ENCODE assay signal across 1 cellular context in genomic region chr14:100522616-100523021, GRCh38.
TF ChIP-seq lines count a peak whose summit lies in the region.

No MANE protein-coding gene starts in this region.

TF ChIP-seq in HEK293, 187 proteins besides CTCF, POLR2A, EP300 and RAD21 (continued from another document):
- TF ChIP-seq ZNF629 (tag by site-specific recombination; IDR thresholded peaks at IDR 0.05) (no peak), ZNF335 (tag by site-specific recombination; conservative IDR thresholded peaks at IDR 0.05) (peak; percentile 54; the same call in 1 of the 2 replicates), MZF1 (tag by site-specific recombination; IDR thresholded peaks at IDR 0.05; ENCODE audit: borderline replicate concordance) (no peak), ZIC2 (tag by site-specific recombination; IDR thresholded peaks at IDR 0.05) (peak; percentile 80), ZNF146 (tag by site-specific recombination; IDR thresholded peaks at IDR 0.05) (no peak), ZNF548 (tag by site-specific recombination; IDR thresholded peaks at IDR 0.05) (no peak), ZNF510 (tag by site-specific recombination; IDR thresholded peaks at IDR 0.05; ENCODE audit: insufficient replicate concordance) (no peak), ZNF398 (tag by site-specific recombination; IDR thresholded peaks at IDR 0.05) (no peak), ZNF112 (tag by site-specific recombination; IDR thresholded peaks at IDR 0.05) (no peak), ZFP41 (tag by site-specific recombination; IDR thresholded peaks at IDR 0.05; ENCODE audit: borderline replicate concordance) (no peak), ZSCAN23 (tag by site-specific recombination; IDR thresholded peaks at IDR 0.05) (no peak), ZNF610 (tag by site-specific recombination; IDR thresholded peaks at IDR 0.05; ENCODE audit: borderline replicate concordance) (no peak), GLIS1 (tag by site-specific recombination; IDR thresholded peaks at IDR 0.05) (peak; percentile 88), ZNF670 (tag by site-specific recombination; IDR thresholded peaks at IDR 0.05; ENCODE audit: low read depth) (no peak), ZNF311 (tag by site-specific recombination; IDR thresholded peaks at IDR 0.05; ENCODE audit: borderline replicate concordance) (no peak), ZNF621 (tag by site-specific recombination; IDR thresholded peaks at IDR 0.05) (no peak), TSHZ1 (tag by site-specific recombination; IDR thresholded peaks at IDR 0.05; ENCODE audit: borderline replicate concordance) (no peak), ZBTB48 (tag by site-specific recombination; IDR thresholded peaks at IDR 0.05) (no peak), ZNF473 (tag by site-specific recombination; IDR thresholded peaks at IDR 0.05) (no peak), KLF8 (tag by site-specific recombination; IDR thresholded peaks at IDR 0.05) (no peak), ZNF585B (tag by site-specific recombination; IDR thresholded peaks at IDR 0.05) (no peak), SETDB1 (IDR thresholded peaks at IDR 0.05; ENCODE audit: insufficient read length, low read length) (no peak), WT1 (tag by site-specific recombination; IDR thresholded peaks at IDR 0.05) (no peak), ZNF704 (tag by site-specific recombination; IDR thresholded peaks at IDR 0.05) (no peak), GLI4 (tag by site-specific recombination; IDR thresholded peaks at IDR 0.05) (no peak), ZNF324 (tag by site-specific recombination; IDR thresholded peaks at IDR 0.05) (no peak), ZBTB17 (tag by site-specific recombination; IDR thresholded peaks at IDR 0.05) (no peak), ZNF214 (tag by site-specific recombination; IDR thresholded peaks at IDR 0.05; ENCODE audit: borderline replicate concordance) (no peak), ZNF433 (tag by site-specific recombination; IDR thresholded peaks at IDR 0.05; ENCODE audit: low read depth) (no peak), ZNF785 (tag by site-specific recombination; IDR thresholded peaks at IDR 0.05) (no peak), ZBTB7A (tag by site-specific recombination; IDR thresholded peaks at IDR 0.05; ENCODE audit: low read depth) (no peak), SP3 (tag by site-specific recombination; IDR thresholded peaks at IDR 0.05) (no peak)
